Comparison of ENCODE assay signal across 9 cellular contexts in the genomic region with DNA sequence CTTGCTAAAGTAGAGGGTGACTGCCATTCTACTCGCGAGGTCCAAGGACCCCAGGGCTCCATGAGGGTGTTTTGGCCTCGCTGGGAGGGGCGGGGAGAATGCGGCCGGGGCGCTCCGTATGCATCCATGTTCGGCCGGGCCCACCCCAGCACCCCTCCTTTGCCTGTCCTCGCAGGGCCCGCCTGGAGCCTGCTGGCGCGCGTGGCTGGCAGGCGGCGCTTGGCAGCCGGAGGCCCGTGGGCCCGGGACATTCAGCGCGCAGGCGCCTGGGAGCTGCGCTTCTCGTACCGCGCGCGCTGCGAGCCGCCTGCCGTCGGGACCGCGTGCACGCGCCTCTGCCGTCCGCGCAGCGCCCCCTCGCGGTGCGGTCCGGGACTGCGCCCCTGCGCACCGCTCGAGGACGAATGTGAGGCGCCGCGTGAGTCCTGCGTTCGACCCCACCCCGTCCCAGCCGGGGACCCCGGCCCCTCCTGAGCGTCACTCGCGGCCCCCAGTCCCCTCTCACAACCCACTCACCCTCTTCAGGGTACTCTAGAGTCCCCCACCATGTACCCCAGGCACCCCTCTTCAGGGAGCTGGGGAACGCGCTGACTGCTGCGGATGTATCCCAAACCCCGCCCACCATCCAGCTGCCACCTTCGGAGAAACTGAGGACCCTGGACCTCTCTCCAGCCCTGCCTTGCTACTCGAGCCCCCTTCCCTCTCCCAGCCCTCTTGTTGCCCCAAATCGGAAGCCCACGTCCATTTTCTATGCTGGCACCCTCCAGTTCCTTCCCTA. TPM values are rescaled to one million over a fixed set of nuclear protein-coding genes. Genes with fewer than 3 reads are reported as not detected.
DNase-seq lines count a peak whose midpoint lies in the region; ATAC-seq, FAIRE-seq and TF ChIP-seq lines count a peak whose summit lies in the region.
"Had no signal": no experiment of that assay in that cellular context is flagged by ENCODE, and none has a peak within 500 bp of the region (broad histone marks: within the 10 kb centered on the region; RNA-seq: fewer than 3 reads in every experiment).

No MANE protein-coding gene starts in this region.

- 7% methylated on average over 24 of the region's 69 CpGs for WGBS in K562 (ENCODE audit: insufficient coverage, low coverage, missing lambda C conversion rate)

- DNase-seq in AG20443 (ENCODE audit: low spot score) (peak; percentile 95), HT1080 (ENCODE audit: low read depth) (peak; percentile 14), UCSD-AML1 (lab: John Stamatoyannopoulos, UW; ENCODE audit: unreplicated experiment) (peak; percentile 89), K562 (ENCODE audit: extremely low read depth in 1 of 4, low spot score in 3 of 4) (peak; percentile 88 to 91 (median 90)), kidney epithelial cell (ENCODE audit: low read depth) (no peak), NCI-H748 (lab: John Stamatoyannopoulos, UW; ENCODE audit: unreplicated experiment) (no peak)
- DNase-seq in stimulated activated CD4-positive, alpha-beta T cell treated with anti-CD3 and anti-CD28 coated beads, TNF-alpha, amount 100 ng/mL, for 48 hours (ENCODE audit: low read depth in 3 of 3), result peak; percentile 60 to 72 (median 65)

- in situ Hi-C loops in K562 (cut with MboI), result no loop called here

- peaks cover 19 to 47% of the 10 kb centered on the region in 2 experiments for H3K4me1 ChIP-seq in K562 (replicated peaks in 1 of 2; ENCODE audit: control insufficient read depth in 2 of 2, insufficient read depth in 2 of 2, low read length in 2 of 2)

- TF ChIP-seq RAD21 in K562 (CRISPR knock-in tag; conservative IDR thresholded peaks at IDR 0.05 in 1 of 2, IDR thresholded peaks at IDR 0.05 in 1 of 2), result peak; percentile 35 to 64; a peak in 3 of 4 replicates

- CTCF ChIA-PET in K562 (lab: Yijun Ruan, JAX; ENCODE audit: low intra/inter-chr PET ratio), result interaction anchor here (0.6 to 1.4 kb wide), 2 partner anchors 26 to 29 kb away, joined by 3 read pairs; no protein-coding TSS in a partner anchor

- H3K36me3 ChIP-seq in K562 (ENCODE audit: control insufficient read depth, insufficient read depth, low read length) (no peaks in the 10 kb centered on the region), kidney epithelial cell (ENCODE audit: control insufficient read depth, insufficient read depth, low read length) (no peaks in the 10 kb centered on the region)

- intact Hi-C loops in K562 (cut with micrococcal nuclease), result loop anchor here (2.0 kb wide), 1 partner anchor 62 kb away; no protein-coding TSS in a partner anchor

- no peaks in the 10 kb centered on the region for H3K27me3 ChIP-seq in K562 (ENCODE audit: control insufficient read depth in 2 of 2, insufficient read depth in 2 of 2, low read length in 2 of 2)
- H3K27me3 ChIP-seq in kidney epithelial cell (ENCODE audit: control insufficient read depth, insufficient read depth, low read length), result peaks cover 43% of the 10 kb centered on the region

- no peak for TF ChIP-seq EP300 in K562 (IDR thresholded peaks at IDR 0.05; ENCODE audit: low read length)

- H3K79me2 ChIP-seq in K562 (ENCODE audit: control insufficient read depth, insufficient read depth, low read length), result no peaks in the 10 kb centered on the region

- no peak for TF ChIP-seq POLR2A in K562 (conservative IDR thresholded peaks at IDR 0.05)

- BruUV-seq in K562 (replicated peaks; lab: Mats Ljungman, UMichigan), result no TSS peak

- peak overlapping the region; percentile 53 for H3K4me2 ChIP-seq in K562 (ENCODE audit: insufficient read depth, low read length)

- POLR2A ChIA-PET in K562 (lab: Yijun Ruan, JAX), result interaction anchor here (0.6 to 1.6 kb wide), 7 partner anchors 22 to 80 kb away, joined by 3 to 9 read pairs (median 4); a partner anchor contains a TSS

- peak overlapping the region; percentile 33 for H3K4me3 ChIP-seq in K562
- no peak overlapping the region for H3K4me3 ChIP-seq in kidney epithelial cell (ENCODE audit: low read depth, low read length)

- H3K9me3 ChIP-seq in K562 (replicated peaks; ENCODE audit: control insufficient read depth, insufficient read depth, low read depth, low read length), result no peaks in the 10 kb centered on the region

- peak overlapping the region; percentile 99 for H2AFZ ChIP-seq in K562 (ENCODE audit: low read depth, low read length)

- H3K9me1 ChIP-seq in K562 (ENCODE audit: control insufficient read depth, insufficient read depth, low read length), result no peaks in the 10 kb centered on the region

- ATAC-seq in K562, result peak; percentile 68
- no peak for ATAC-seq in GM18511 (IDR thresholded peaks at IDR 0.05; ENCODE audit: unreplicated experiment)

- H4K20me1 ChIP-seq in K562 (replicated peaks; ENCODE audit: control insufficient read depth, insufficient read depth, low read length), result no peaks in the 10 kb centered on the region

- FAIRE-seq in K562 (lab: Jason Lieb, UNC), result peak; percentile 57

- peak overlapping the region; percentile 50; the same call in 2 of the 3 replicates for H3K27ac ChIP-seq in K562 (ENCODE audit: extremely low read depth, low read depth, low read length)

- TF ChIP-seq CTCF in K562 (IDR thresholded peaks at IDR 0.05 in 2 of 3, conservative IDR thresholded peaks at IDR 0.05 in 1 of 3; ENCODE audit: insufficient read depth in 2 of 3, low read depth in 1 of 3, low read length in 3 of 3) (peak; percentile 69 to 94 (median 82)), kidney epithelial cell (IDR thresholded peaks at IDR 0.05; ENCODE audit: insufficient read depth, low read length, poor library complexity, severe bottlenecking) (peak; percentile 28)

- peak overlapping the region; percentile 50 to 80; a peak in 3 of 4 replicates for H3K9ac ChIP-seq in K562 (ENCODE audit: insufficient read depth in 1 of 2, low read depth in 2 of 2, low read length in 2 of 2)

RNA-seq across cellular contexts. Expression of a gene that starts 4.1 kb away (rescaled TPM):
- 0.80 and 1.2 TPM in 2 replicates for total RNA-seq in HT1080 (2014; rRNA removed; shearing (Covaris generic))
- 1.5 and 1.7 TPM in 2 replicates for polyA plus RNA-seq in HT1080 (2015; cell fraction: cytosol; rRNA removed)
- polyA plus RNA-seq in HT1080 (2015; cell fraction: nucleus; rRNA removed), result 0.22 and 0.44 TPM in 2 replicates
- 0.56 and 1.8 TPM in 2 replicates for total RNA-seq in K562 (2011; cell fraction: chromatin; rRNA removed; ENCODE audit: low replicate concordance)
- total RNA-seq in K562 (2011; cell fraction: nucleolus; rRNA removed), result 2.0 and 2.5 TPM in 2 replicates
- 2.1 TPM in 2 replicates for total RNA-seq in K562 (2011; cell fraction: nucleoplasm; rRNA removed)
- total RNA-seq in K562 (2014; rRNA removed) (5.4 and 5.5 TPM in 2 replicates), K562 (2014; rRNA removed; fragmentation: Illumina TruSeq; extraction: Trizol) (1.1 TPM in 2 replicates), K562 (2015; rRNA removed; fragmentation: Illumina TruSeq; extraction: Trizol) (0.80 and 1.1 TPM in 2 replicates), K562 (2021) (2.5 and 3.4 TPM in 2 replicates), kidney epithelial cell (2.4 and 4.7 TPM in 2 replicates)
- polyA plus RNA-seq in K562 (2011; rRNA removed) (2.1 and 2.5 TPM in 2 replicates), K562 (2014; fragmentation: Illumina TruSeq; extraction: Trizol) (0.53 and 0.92 TPM in 2 replicates), K562 (2014; fragmentation: Nextera tagmentation; extraction: Ambion mirVana) (1 to 10 TPM in 1 of 2 experiments, under 1 TPM in 1; 0.92 to 1.2 TPM), K562 (2014; rRNA removed) (5.2 and 6.3 TPM in 2 replicates)
- 3.2 and 6.3 TPM in 2 replicates for polyA plus RNA-seq in K562 (2011; cell fraction: cytosol; rRNA removed)
- 2.0 TPM in 2 replicates for polyA plus RNA-seq in K562 (2011; cell fraction: nucleus; rRNA removed)
- polyA plus RNA-seq in K562 (2012), result 1.3 and 2.0 TPM in 2 replicates
- 0.39 and 0.63 TPM in 2 replicates for polyA minus RNA-seq in K562 (2011; rRNA and poly(A)+ RNA removed)
- 0.86 and 1.1 TPM in 2 replicates for polyA minus RNA-seq in K562 (2011; cell fraction: cytosol; rRNA and poly(A)+ RNA removed)
- polyA minus RNA-seq in K562 (2011; cell fraction: nucleus; rRNA and poly(A)+ RNA removed), result 0.94 and 1.4 TPM in 2 replicates

RNA-seq across cellular contexts. Expression of a gene that starts 12.1 kb away (rescaled TPM):
- total RNA-seq in HT1080 (2014; rRNA removed; shearing (Covaris generic)), result not detected in 2 replicates
- polyA plus RNA-seq in HT1080 (2015; cell fraction: cytosol; rRNA removed), result not detected in 2 replicates
- polyA plus RNA-seq in HT1080 (2015; cell fraction: nucleus; rRNA removed), result not detected in 2 replicates
- 0.25 TPM in 1 of 2 replicates, not detected in the other for total RNA-seq in K562 (2011; cell fraction: chromatin; rRNA removed; ENCODE audit: low replicate concordance)
- total RNA-seq in K562 (2011; cell fraction: nucleolus; rRNA removed), result 0.50 TPM in 1 of 2 replicates, not detected in the other
- 0.84 and 0.95 TPM in 2 replicates for total RNA-seq in K562 (2011; cell fraction: nucleoplasm; rRNA removed)
- total RNA-seq in K562 (2014; rRNA removed) (not detected in 2 replicates), K562 (2014; rRNA removed; fragmentation: Illumina TruSeq; extraction: Trizol) (not detected in 2 replicates), K562 (2015; rRNA removed; fragmentation: Illumina TruSeq; extraction: Trizol) (not detected in 2 replicates), K562 (2021) (0.09 and 0.20 TPM in 2 replicates), kidney epithelial cell (0.27 and 0.42 TPM in 2 replicates)
- polyA plus RNA-seq in K562 (2011; rRNA removed) (0.15 TPM in 1 of 2 replicates, not detected in the other), K562 (2014; fragmentation: Illumina TruSeq; extraction: Trizol) (0.08 and 0.09 TPM in 2 replicates), K562 (2014; fragmentation: Nextera tagmentation; extraction: Ambion mirVana) (under 1 TPM; 0.04 to 0.06 TPM), K562 (2014; rRNA removed) (0.05 TPM in 1 of 2 replicates, not detected in the other)
- polyA plus RNA-seq in K562 (2011; cell fraction: cytosol; rRNA removed), result 0.03 TPM in 1 of 2 replicates, not detected in the other
- 0.10 and 0.18 TPM in 2 replicates for polyA plus RNA-seq in K562 (2011; cell fraction: nucleus; rRNA removed)
- 0.06 and 0.26 TPM in 2 replicates for polyA plus RNA-seq in K562 (2012)
- polyA minus RNA-seq in K562 (2011; rRNA and poly(A)+ RNA removed), result not detected in 2 replicates
- not detected in 2 replicates for polyA minus RNA-seq in K562 (2011; cell fraction: cytosol; rRNA and poly(A)+ RNA removed)
- polyA minus RNA-seq in K562 (2011; cell fraction: nucleus; rRNA and poly(A)+ RNA removed), result not detected in 2 replicates
- total RNA-seq: myocyte had no signal

RNA-seq across cellular contexts. Expression of a gene that starts 22.2 kb away (rescaled TPM):
- 158 and 199 TPM in 2 replicates for total RNA-seq in HT1080 (2014; rRNA removed; shearing (Covaris generic))
- polyA plus RNA-seq in HT1080 (2015; cell fraction: cytosol; rRNA removed), result 82.3 and 92.3 TPM in 2 replicates
- 91.1 and 96.2 TPM in 2 replicates for polyA plus RNA-seq in HT1080 (2015; cell fraction: nucleus; rRNA removed)
- 133 and 241 TPM in 2 replicates for total RNA-seq in K562 (2011; cell fraction: chromatin; rRNA removed; ENCODE audit: low replicate concordance)
- total RNA-seq in K562 (2011; cell fraction: nucleolus; rRNA removed), result 181 and 193 TPM in 2 replicates
- 161 and 168 TPM in 2 replicates for total RNA-seq in K562 (2011; cell fraction: nucleoplasm; rRNA removed)
- total RNA-seq in K562 (2014; rRNA removed) (221 and 239 TPM in 2 replicates), K562 (2014; rRNA removed; fragmentation: Illumina TruSeq; extraction: Trizol) (81.4 and 94.9 TPM in 2 replicates), K562 (2015; rRNA removed; fragmentation: Illumina TruSeq; extraction: Trizol) (145 and 148 TPM in 2 replicates), K562 (2021) (214 and 221 TPM in 2 replicates), kidney epithelial cell (89.0 and 94.3 TPM in 2 replicates)
- polyA plus RNA-seq in K562 (2011; rRNA removed) (166 and 170 TPM in 2 replicates), K562 (2014; fragmentation: Illumina TruSeq; extraction: Trizol) (157 and 181 TPM in 2 replicates), K562 (2014; fragmentation: Nextera tagmentation; extraction: Ambion mirVana) (10 to 100 TPM; 28.3 to 55.4 TPM), K562 (2014; rRNA removed) (221 and 228 TPM in 2 replicates)
- 245 and 333 TPM in 2 replicates for polyA plus RNA-seq in K562 (2011; cell fraction: cytosol; rRNA removed)
- polyA plus RNA-seq in K562 (2011; cell fraction: nucleus; rRNA removed), result 158 and 195 TPM in 2 replicates
- 135 and 190 TPM in 2 replicates for polyA plus RNA-seq in K562 (2012)
- polyA minus RNA-seq in K562 (2011; rRNA and poly(A)+ RNA removed), result 114 and 139 TPM in 2 replicates
- 106 and 111 TPM in 2 replicates for polyA minus RNA-seq in K562 (2011; cell fraction: cytosol; rRNA and poly(A)+ RNA removed)
- polyA minus RNA-seq in K562 (2011; cell fraction: nucleus; rRNA and poly(A)+ RNA removed), result 45.2 and 70.6 TPM in 2 replicates

RNA-seq across cellular contexts. Expression of a gene that starts 29.8 kb away (rescaled TPM):
- total RNA-seq in HT1080 (2014; rRNA removed; shearing (Covaris generic)), result 4.6 and 5.1 TPM in 2 replicates
- 5.1 and 5.3 TPM in 2 replicates for polyA plus RNA-seq in HT1080 (2015; cell fraction: cytosol; rRNA removed)
- polyA plus RNA-seq in HT1080 (2015; cell fraction: nucleus; rRNA removed), result 5.2 and 6.8 TPM in 2 replicates
- total RNA-seq in K562 (2011; cell fraction: chromatin; rRNA removed; ENCODE audit: low replicate concordance), result 8.1 and 8.9 TPM in 2 replicates
- total RNA-seq in K562 (2011; cell fraction: nucleolus; rRNA removed), result 10.8 and 12.5 TPM in 2 replicates
- total RNA-seq in K562 (2011; cell fraction: nucleoplasm; rRNA removed), result 11.3 and 14.6 TPM in 2 replicates
- total RNA-seq in K562 (2014; rRNA removed) (4.8 and 5.1 TPM in 2 replicates), K562 (2014; rRNA removed; fragmentation: Illumina TruSeq; extraction: Trizol) (3.9 and 4.8 TPM in 2 replicates), K562 (2015; rRNA removed; fragmentation: Illumina TruSeq; extraction: Trizol) (2.9 and 3.5 TPM in 2 replicates), K562 (2021) (3.9 and 4.2 TPM in 2 replicates), kidney epithelial cell (1.3 and 3.1 TPM in 2 replicates)
- polyA plus RNA-seq in K562 (2011; rRNA removed) (7.9 and 9.3 TPM in 2 replicates), K562 (2014; fragmentation: Illumina TruSeq; extraction: Trizol) (2.0 and 2.8 TPM in 2 replicates), K562 (2014; fragmentation: Nextera tagmentation; extraction: Ambion mirVana) (1 to 10 TPM; 4.9 to 5.4 TPM), K562 (2014; rRNA removed) (8.8 and 9.8 TPM in 2 replicates)
- polyA plus RNA-seq in K562 (2011; cell fraction: cytosol; rRNA removed), result 5.2 and 12.3 TPM in 2 replicates
- polyA plus RNA-seq in K562 (2011; cell fraction: nucleus; rRNA removed), result 7.6 and 8.6 TPM in 2 replicates
- 5.4 and 9.1 TPM in 2 replicates for polyA plus RNA-seq in K562 (2012)
- 2.8 and 3.4 TPM in 2 replicates for polyA minus RNA-seq in K562 (2011; rRNA and poly(A)+ RNA removed)
- polyA minus RNA-seq in K562 (2011; cell fraction: cytosol; rRNA and poly(A)+ RNA removed), result 1.0 and 2.1 TPM in 2 replicates
- polyA minus RNA-seq in K562 (2011; cell fraction: nucleus; rRNA and poly(A)+ RNA removed), result 4.4 and 8.7 TPM in 2 replicates

RNA-seq across cellular contexts. Expression of a gene that starts 37.1 kb away (rescaled TPM):
- 19.4 and 21.8 TPM in 2 replicates for total RNA-seq in HT1080 (2014; rRNA removed; shearing (Covaris generic))
- 13.0 and 13.8 TPM in 2 replicates for polyA plus RNA-seq in HT1080 (2015; cell fraction: cytosol; rRNA removed)
- 10.1 and 11.3 TPM in 2 replicates for polyA plus RNA-seq in HT1080 (2015; cell fraction: nucleus; rRNA removed)
- 3.2 and 4.8 TPM in 2 replicates for total RNA-seq in K562 (2011; cell fraction: chromatin; rRNA removed; ENCODE audit: low replicate concordance)
- total RNA-seq in K562 (2011; cell fraction: nucleolus; rRNA removed), result 4.1 and 4.8 TPM in 2 replicates
- total RNA-seq in K562 (2011; cell fraction: nucleoplasm; rRNA removed), result 4.2 TPM in 2 replicates
- total RNA-seq in K562 (2014; rRNA removed), result 18.5 and 20.8 TPM in 2 replicates
- 10.9 and 11.7 TPM in 2 replicates for total RNA-seq in K562 (2014; rRNA removed; fragmentation: Illumina TruSeq; extraction: Trizol)
- total RNA-seq in K562 (2015; rRNA removed; fragmentation: Illumina TruSeq; extraction: Trizol), result 9.9 and 11.3 TPM in 2 replicates
- total RNA-seq in K562 (2021), result 13.8 and 14.6 TPM in 2 replicates
- polyA plus RNA-seq in K562 (2011; rRNA removed), result 7.3 and 12.4 TPM in 2 replicates
- 4.4 and 10.2 TPM in 2 replicates for polyA plus RNA-seq in K562 (2011; cell fraction: cytosol; rRNA removed)
- polyA plus RNA-seq in K562 (2011; cell fraction: nucleus; rRNA removed), result 4.6 TPM in 2 replicates
- 11.3 and 17.7 TPM in 2 replicates for polyA plus RNA-seq in K562 (2012)
- polyA plus RNA-seq in K562 (2014; fragmentation: Illumina TruSeq; extraction: Trizol), result 8.2 and 9.6 TPM in 2 replicates
- polyA plus RNA-seq in K562 (2014; fragmentation: Nextera tagmentation; extraction: Ambion mirVana), result 1 to 10 TPM; 2.5 to 2.7 TPM
- 18.5 and 23.6 TPM in 2 replicates for polyA plus RNA-seq in K562 (2014; rRNA removed)
- 3.9 TPM in 2 replicates for polyA minus RNA-seq in K562 (2011; rRNA and poly(A)+ RNA removed)
- 4.0 and 4.4 TPM in 2 replicates for polyA minus RNA-seq in K562 (2011; cell fraction: cytosol; rRNA and poly(A)+ RNA removed)
- polyA minus RNA-seq in K562 (2011; cell fraction: nucleus; rRNA and poly(A)+ RNA removed), result 1.3 and 3.2 TPM in 2 replicates
- 11.6 and 14.4 TPM in 2 replicates for total RNA-seq in kidney epithelial cell

Comparison
In these comparisons a context has a peak if more than half of its experiments do, and no peak if none do; other contexts are left out.
1. DNase-seq: peak in AG20443 (single experiment), HT1080 (single experiment), UCSD-AML1 (single experiment), K562 (4 of 4) and stimulated activated CD4-positive, alpha-beta T cell treated with anti-CD3 and anti-CD28 coated beads, TNF-alpha, amount 100 ng/mL, for 48 hours (3 of 3); none in kidney epithelial cell (single experiment) and NCI-H748 (single experiment).